ENCODE assay signal across 8 cellular contexts in genomic region chr1:180154325-180155201, GRCh38. TPM values are rescaled to one million over a fixed set of nuclear protein-coding genes. Genes with fewer than 3 reads are reported as not detected.
A peak's percentile ranks its signal among the peaks of the same experiment; 100 is the strongest.
DNase-seq lines count a peak whose midpoint lies in the region; ATAC-seq and TF ChIP-seq lines count a peak whose summit lies in the region.

QSOX1 (plus strand) TSS chr1:180154869; CDS start chr1:180154908, 39 bp downstream.

- POLR2A ChIA-PET in T-cell (lab: Charles Lee), result interaction anchor here (0.6 to 1.0 kb wide), 6 partner anchors 122 to 342 kb away, joined by 3 to 6 read pairs (median 4); no protein-coding TSS in a partner anchor

- CTCF ChIA-PET in T-cell (lab: Charles Lee), result interaction anchor here (0.5 to 1.6 kb wide), 3 partner anchors 78 to 477 kb away, joined by 3 to 8 read pairs (median 3); no protein-coding TSS in a partner anchor

- H3K4me3 ChIP-seq in GM12875 (ENCODE audit: low read depth, low read length), result peak within 1 kb of the TSS; percentile 88

- DNase-seq in NCI-H128 (lab: John Stamatoyannopoulos, UW; ENCODE audit: unreplicated experiment), result peak; percentile 80
- peak; percentile 78 to 89 (median 85) for DNase-seq in T-cell
- DNase-seq in cardiac septum (ENCODE audit: low spot score), result peak; percentile 96
- DNase-seq in posterior cingulate gyrus, result peak; percentile 79 to 98 (median 90)
- peak; percentile 88 for DNase-seq in type B pancreatic cell (ENCODE audit: extremely low spot score, unreplicated experiment)

- WGBS in adipose tissue, 3 donors, result 0 to 1% (median 0%) methylated on average over 58 to 104 of the region's 104 CpGs

- H3K36me3 Mint-ChIP-seq in T-cell (peaks cover 2% of the 10 kb centered on the region), type B pancreatic cell (peaks cover 6% of the 10 kb centered on the region)

- no peak within 1 kb of the TSS for H3K27ac ChIP-seq in adipose tissue (ENCODE audit: low read depth, low read length)

- ATAC-seq in HG02678 (IDR thresholded peaks at IDR 0.05; ENCODE audit: unreplicated experiment) (peak; percentile 93), T-cell (replicated peaks in 1 of 4) (peak; percentile 96 to 98 (median 96))

- H3K27ac Mint-ChIP-seq in T-cell (peak within 1 kb of the TSS; percentile 66 to 89), type B pancreatic cell (peak within 1 kb of the TSS; percentile 87)

- intact Hi-C loops in cardiac septum (cut with DNase I), result loop anchor here (10.0 kb wide), 2 partner anchors 270 to 450 kb away; partner anchors contain the start of gene TOR1AIP1
- intact Hi-C loops in posterior cingulate gyrus (cut with DNase I), result loop anchor here (2.0 to 10.0 kb wide), 3 partner anchors 200 to 870 kb away; partner anchors contain the start of genes CEP350, STX6 and TOR1AIP1

- H3K9me3 Mint-ChIP-seq in T-cell, result no peaks in the 10 kb centered on the region
- no peaks in the 10 kb centered on the region for H3K9me3 Mint-ChIP-seq in type B pancreatic cell

- H3K27me3 Mint-ChIP-seq in T-cell, result no peaks in the 10 kb centered on the region
- peaks cover 47% of the 10 kb centered on the region for H3K27me3 Mint-ChIP-seq in type B pancreatic cell

- 0 out of 2 replicates have a peak, but pooled peaks have one; percentile 8 for TF ChIP-seq CTCF in GM12875 (IDR thresholded peaks at IDR 0.05; ENCODE audit: borderline replicate concordance, insufficient read depth, low read depth, low read length)
- peak; percentile 50 for TF ChIP-seq CTCF in type B pancreatic cell (conservative IDR thresholded peaks at IDR 0.05)

- H3K4me3 Mint-ChIP-seq in T-cell (peak within 1 kb of the TSS; percentile 89 to 93 (median 90)), type B pancreatic cell (peak within 1 kb of the TSS; percentile 97)

- H3K4me1 Mint-ChIP-seq in T-cell, result peaks cover 25 to 48% (median 36%) of the 10 kb centered on the region in 3 donors
- peaks cover 25% of the 10 kb centered on the region for H3K4me1 Mint-ChIP-seq in type B pancreatic cell (ENCODE audit: unreplicated experiment)

RNA-seq across cellular contexts. Expression of gene QSOX1, which starts in this region (rescaled TPM):
- total RNA-seq in T-cell (10 to 100 TPM; 19.7 to 32.5 (median 28.2) TPM), cardiac septum (106 TPM), type B pancreatic cell (ENCODE audit: low replicate concordance) (94.0 and 96.0 TPM in 2 replicates)
- polyA plus RNA-seq in adipose tissue, result 10 to 100 TPM; 47.2 to 59.3 (median 56.2) TPM
